Comparison of ENCODE assay signal across 7 cellular contexts in genomic region chr16:30561212-30561816, GRCh38. TPM values are rescaled to one million over a fixed set of nuclear protein-coding genes. Genes with fewer than 3 reads are reported as not detected.
DNase-seq lines count a peak whose midpoint lies in the region; ATAC-seq, FAIRE-seq and TF ChIP-seq lines count a peak whose summit lies in the region.
"Had no signal": no experiment of that assay in that cellular context is flagged by ENCODE, and none has a peak within 500 bp of the region (broad histone marks: within the 10 kb centered on the region; RNA-seq: fewer than 3 reads in every experiment).

No MANE protein-coding gene starts in this region.

- 12 to 15% methylated on average over 45 of the region's 45 CpGs for WGBS in aorta, 2 donors

- H3K36me3 ChIP-seq in keratinocyte (ENCODE audit: control insufficient read depth in 2 of 2, extremely low read depth in 1 of 2, insufficient read depth in 2 of 2, low read length in 2 of 2) (no peaks in the 10 kb centered on the region), aorta (ENCODE audit: control insufficient read depth in 1 of 2, insufficient read depth in 2 of 2, low read length in 1 of 2) (no peaks in the 10 kb centered on the region)

- H3K9me3 ChIP-seq in keratinocyte (ENCODE audit: control insufficient read depth, low read depth, low read length) (no peaks in the 10 kb centered on the region), aorta (ENCODE audit: control insufficient read depth, low read length) (no peaks in the 10 kb centered on the region)

- intact Hi-C loops in aorta (cut with DNase I), result no loop called here

- peak overlapping the region; percentile 84 for H2AFZ ChIP-seq in keratinocyte (ENCODE audit: control insufficient read depth, low read length)

- TF ChIP-seq CTCF in keratinocyte (optimal IDR thresholded peaks at IDR 0.05 in 1 of 3, IDR thresholded peaks at IDR 0.05 in 1 of 3, conservative IDR thresholded peaks at IDR 0.05 in 1 of 3; ENCODE audit: extremely low read depth in 1 of 3, insufficient read depth in 2 of 3, low read length in 3 of 3), result no peak

- H3K9me1 ChIP-seq in keratinocyte (ENCODE audit: control insufficient read depth, extremely low read depth, insufficient read depth, low read length), result no peaks in the 10 kb centered on the region

- H3K27ac ChIP-seq in keratinocyte (ENCODE audit: control insufficient read depth, insufficient read depth, low read length) (no peak overlapping the region), aorta (ENCODE audit: low read depth in 1 of 2, low read length in 2 of 2) (no peak overlapping the region)

- H3K4me3 ChIP-seq in keratinocyte (ENCODE audit: control insufficient read depth in 2 of 3, extremely low read depth in 1 of 3, insufficient read depth in 2 of 3, low read depth in 1 of 3, low read length in 3 of 3), result peak overlapping the region; percentile 5 to 56 (median 25)
- H3K4me3 ChIP-seq in aorta (ENCODE audit: low read length in 2 of 2), result peak overlapping the region in 1 of 2 donors; percentile 28

- ATAC-seq in aorta (ENCODE audit: low FRiP score), result no peak

- no peak for FAIRE-seq in keratinocyte (lab: Jason Lieb, UNC)
- FAIRE-seq: G401.6 had no signal

- peak overlapping the region; percentile 56 for H3K9ac ChIP-seq in keratinocyte (ENCODE audit: control insufficient read depth, extremely low read depth, insufficient read depth, low read length)

- H3K4me2 ChIP-seq in keratinocyte (ENCODE audit: control insufficient read depth, extremely low read depth, insufficient read depth, low read depth, low read length), result peak overlapping the region; percentile 69

- H3K27me3 ChIP-seq in keratinocyte (ENCODE audit: control insufficient read depth, extremely low read depth, insufficient read depth, low read length) (no peaks in the 10 kb centered on the region), aorta (ENCODE audit: control insufficient read depth in 1 of 2, insufficient read depth in 2 of 2, low read length in 1 of 2) (no peaks in the 10 kb centered on the region)

- peaks cover 10% of the 10 kb centered on the region for H3K79me2 ChIP-seq in keratinocyte (ENCODE audit: control insufficient read depth, insufficient read depth, low read length)

- H3K4me1 ChIP-seq in keratinocyte (ENCODE audit: control insufficient read depth, extremely low read depth, insufficient read depth, low read length), result peaks cover 11% of the 10 kb centered on the region
- no peaks in the 10 kb centered on the region for H3K4me1 ChIP-seq in aorta (ENCODE audit: control insufficient read depth in 1 of 2, insufficient read depth in 2 of 2, low read length in 2 of 2)

- dilution Hi-C loops in keratinocyte (cut with MboI; ENCODE audit: extremely low pct_ligation_motif_present, low sequenced_read_pairs), result no loop called here

- DNase-seq in stimulated activated CD4-positive, alpha-beta T cell treated with anti-CD3 and anti-CD28 coated beads, Interleukin-15, amount 100 ng/mL, for 24 hours, result peak; percentile 42
- DNase-seq in stimulated activated CD4-positive, alpha-beta T cell treated with anti-CD3 and anti-CD28 coated beads, Interleukin-12 subunit alpha, Interleukin-12 subunit beta, amount 100 ng/mL, for 4 hours, result no peak
- DNase-seq in keratinocyte (ENCODE audit: low read depth, low spot score), result no peak
- peak; percentile 66 to 79 for DNase-seq in aorta
- no peak for DNase-seq in NCI-H226
- DNase-seq in EL, result no peak

- H4K20me1 ChIP-seq in keratinocyte (ENCODE audit: control insufficient read depth, extremely low read depth, insufficient read depth, low read length), result no peaks in the 10 kb centered on the region

RNA-seq across cellular contexts. Expression of gene ZNF764, which starts 3.1 kb away (rescaled TPM):
- polyA plus RNA-seq in keratinocyte (1.6 to 2.3 TPM (median 1.6 TPM) in 3 replicates), aorta (1 to 10 TPM; 1.9 to 4.6 TPM)
- polyA plus RNA-seq in keratinocyte (2011; ENCODE audit: low read depth), result 0.31 TPM
- polyA plus RNA-seq in keratinocyte (2011; cell fraction: cytosol; rRNA removed), result 1.3 and 1.5 TPM in 2 replicates
- polyA plus RNA-seq in keratinocyte (2011; cell fraction: nucleus; rRNA removed), result 2.9 and 4.0 TPM in 2 replicates
- polyA plus RNA-seq in keratinocyte (2012; ENCODE audit: low replicate concordance), result 1.7 and 2.8 TPM in 2 replicates
- polyA minus RNA-seq in keratinocyte, result 0.86 to 1.3 TPM (median 1.2 TPM) in 3 replicates
- 3.3 TPM for polyA minus RNA-seq in keratinocyte (2011; cell fraction: cytosol; rRNA and poly(A)+ RNA removed)
- 3.0 and 3.3 TPM in 2 replicates for polyA minus RNA-seq in keratinocyte (2011; cell fraction: nucleus; rRNA and poly(A)+ RNA removed)
- total RNA-seq in aorta, result 1 to 10 TPM; 6.4 to 8.5 TPM

RNA-seq across cellular contexts. Expression of gene ZNF688, which starts 10.2 kb away (rescaled TPM):
- polyA plus RNA-seq in keratinocyte, result 3.8 to 4.9 TPM (median 4.3 TPM) in 3 replicates
- 4.8 TPM for polyA plus RNA-seq in keratinocyte (2011; ENCODE audit: low read depth)
- polyA plus RNA-seq in keratinocyte (2011; cell fraction: cytosol; rRNA removed), result 1.9 and 5.0 TPM in 2 replicates
- polyA plus RNA-seq in keratinocyte (2011; cell fraction: nucleus; rRNA removed), result 8.3 and 8.5 TPM in 2 replicates
- polyA plus RNA-seq in keratinocyte (2012; ENCODE audit: low replicate concordance), result 6.4 TPM in 2 replicates
- polyA minus RNA-seq in keratinocyte, result 0.35 to 2.5 TPM (median 1.4 TPM) in 3 replicates
- 3.1 TPM for polyA minus RNA-seq in keratinocyte (2011; cell fraction: cytosol; rRNA and poly(A)+ RNA removed)
- polyA minus RNA-seq in keratinocyte (2011; cell fraction: nucleus; rRNA and poly(A)+ RNA removed), result 2.6 and 3.1 TPM in 2 replicates
- total RNA-seq in aorta, result 10 to 100 TPM in 1 of 2 donors, 1 to 10 TPM in 1; 9.0 to 12.9 TPM
- 10 to 100 TPM; 17.4 to 20.2 TPM for polyA plus RNA-seq in aorta

RNA-seq across cellular contexts. Expression of gene ZNF785, which starts 24.2 kb away (rescaled TPM):
- polyA plus RNA-seq in keratinocyte (3.4 to 4.6 TPM (median 4.1 TPM) in 3 replicates), aorta (1 to 10 TPM; 3.1 to 8.6 TPM)
- polyA plus RNA-seq in keratinocyte (2011; ENCODE audit: low read depth), result 2.4 TPM
- 1.6 and 2.4 TPM in 2 replicates for polyA plus RNA-seq in keratinocyte (2011; cell fraction: cytosol; rRNA removed)
- 12.7 and 13.0 TPM in 2 replicates for polyA plus RNA-seq in keratinocyte (2011; cell fraction: nucleus; rRNA removed)
- polyA plus RNA-seq in keratinocyte (2012; ENCODE audit: low replicate concordance), result 4.0 and 5.0 TPM in 2 replicates
- 2.4 to 5.2 TPM (median 3.0 TPM) in 3 replicates for polyA minus RNA-seq in keratinocyte
- 4.8 TPM for polyA minus RNA-seq in keratinocyte (2011; cell fraction: cytosol; rRNA and poly(A)+ RNA removed)
- polyA minus RNA-seq in keratinocyte (2011; cell fraction: nucleus; rRNA and poly(A)+ RNA removed), result 3.8 and 5.4 TPM in 2 replicates
- 10 to 100 TPM in 1 of 2 donors, 1 to 10 TPM in 1; 8.5 to 21.8 TPM for total RNA-seq in aorta

RNA-seq across cellular contexts. Expression of gene ZNF747, which starts 26.7 kb away (rescaled TPM):
- 2.2 to 4.3 TPM (median 2.7 TPM) in 3 replicates for polyA plus RNA-seq in keratinocyte
- polyA plus RNA-seq in keratinocyte (2011; ENCODE audit: low read depth), result 0.42 TPM
- polyA plus RNA-seq in keratinocyte (2011; cell fraction: cytosol; rRNA removed), result 3.3 and 3.4 TPM in 2 replicates
- 3.2 and 4.3 TPM in 2 replicates for polyA plus RNA-seq in keratinocyte (2011; cell fraction: nucleus; rRNA removed)
- 1.4 and 2.8 TPM in 2 replicates for polyA plus RNA-seq in keratinocyte (2012; ENCODE audit: low replicate concordance)
- 1.4 to 2.5 TPM (median 1.8 TPM) in 3 replicates for polyA minus RNA-seq in keratinocyte
- 2.9 TPM for polyA minus RNA-seq in keratinocyte (2011; cell fraction: cytosol; rRNA and poly(A)+ RNA removed)
- polyA minus RNA-seq in keratinocyte (2011; cell fraction: nucleus; rRNA and poly(A)+ RNA removed), result 1.6 and 2.0 TPM in 2 replicates
- total RNA-seq in aorta, result 1 to 10 TPM; 9.1 to 9.5 TPM
- polyA plus RNA-seq in aorta, result 1 to 10 TPM; 5.1 to 8.3 TPM

RNA-seq across cellular contexts. Expression of gene ZNF768, which starts 34.9 kb away (rescaled TPM):
- polyA plus RNA-seq in keratinocyte (10.9 to 16.6 TPM (median 13.7 TPM) in 3 replicates), aorta (10 to 100 TPM; 29.9 to 40.2 TPM)
- 4.4 TPM for polyA plus RNA-seq in keratinocyte (2011; ENCODE audit: low read depth)
- polyA plus RNA-seq in keratinocyte (2011; cell fraction: cytosol; rRNA removed), result 12.5 and 22.1 TPM in 2 replicates
- polyA plus RNA-seq in keratinocyte (2011; cell fraction: nucleus; rRNA removed), result 21.7 and 32.7 TPM in 2 replicates
- polyA plus RNA-seq in keratinocyte (2012; ENCODE audit: low replicate concordance), result 17.2 and 19.4 TPM in 2 replicates
- 6.5 to 10.8 TPM (median 9.9 TPM) in 3 replicates for polyA minus RNA-seq in keratinocyte
- 26.9 TPM for polyA minus RNA-seq in keratinocyte (2011; cell fraction: cytosol; rRNA and poly(A)+ RNA removed)
- 10.2 and 10.3 TPM in 2 replicates for polyA minus RNA-seq in keratinocyte (2011; cell fraction: nucleus; rRNA and poly(A)+ RNA removed)
- 10 to 100 TPM; 22.3 to 22.8 TPM for total RNA-seq in aorta

Comparison
In these comparisons a context has a peak if more than half of its experiments do, and no peak if none do; other contexts are left out.
1. DNase-seq: peak in stimulated activated CD4-positive, alpha-beta T cell treated with anti-CD3 and anti-CD28 coated beads, Interleukin-15, amount 100 ng/mL, for 24 hours (single experiment) and aorta (2 of 2); none in stimulated activated CD4-positive, alpha-beta T cell treated with anti-CD3 and anti-CD28 coated beads, Interleukin-12 subunit alpha, Interleukin-12 subunit beta, amount 100 ng/mL, for 4 hours (single experiment), keratinocyte (single experiment), NCI-H226 (single experiment) and EL (single experiment).